ENCODE assay signal across 8 cellular contexts in genomic region chr7:103445228-103446020, GRCh38. TPM values are rescaled to one million over a fixed set of nuclear protein-coding genes. Genes with fewer than 3 reads are reported as not detected.
A peak's percentile ranks its signal among the peaks of the same experiment; 100 is the strongest.
DNase-seq lines count a peak whose midpoint lies in the region; ATAC-seq and TF ChIP-seq lines count a peak whose summit lies in the region.

No MANE protein-coding gene starts in this region.

- DNase-seq in CD4-positive, alpha-beta T cell: no peak
- no peak for DNase-seq in activated naive CD8-positive, alpha-beta T cell treated with anti-CD3 and anti-CD28 coated beads, Interleukin-2, amount 10 ng/mL, durations not matched to agents 7 days and 5 days
- DNase-seq in left colon (no peak), GF-D8 (lab: John Stamatoyannopoulos, UW) (no peak), mesenteric fat pad (ENCODE audit: low spot score) (no peak)

- no peak for ATAC-seq in CD4-positive, alpha-beta T cell (ENCODE audit: poor library complexity)
- ATAC-seq in activated naive CD8-positive, alpha-beta T cell treated with anti-CD3 and anti-CD28 coated beads, Interleukin-2, amount 10 ng/mL, durations not matched to agents 7 days and 5 days (ENCODE audit: low read depth): no peak
- ATAC-seq in left colon (peak; percentile 26), GM18498 (IDR thresholded peaks at IDR 0.05; ENCODE audit: unreplicated experiment) (no peak)

- H3K4me3 Mint-ChIP-seq in CD4-positive, alpha-beta T cell: peak overlapping the region; percentile 76
- H3K4me3 Mint-ChIP-seq in activated naive CD8-positive, alpha-beta T cell treated with anti-CD3 and anti-CD28 coated beads, Interleukin-2, amount 10 ng/mL, durations not matched to agents 7 days and 5 days: peak overlapping the region; percentile 74

- no peaks in the 10 kb centered on the region for H3K9me3 ChIP-seq in CD4-positive, alpha-beta T cell (ENCODE audit: control insufficient read depth, low read length)
- H3K9me3 ChIP-seq in HEK293 (ENCODE audit: control insufficient read depth, insufficient read depth, low read depth, low read length) (no peaks in the 10 kb centered on the region), thymus (ENCODE audit: control insufficient read depth) (no peaks in the 10 kb centered on the region)

- H3K4me3 ChIP-seq in HEK293 (ENCODE audit: low read depth, low read length): no peak overlapping the region; the same call in 1 of the 2 replicates
- peak overlapping the region; percentile 19 for H3K4me3 ChIP-seq in thymus (ENCODE audit: low read length)

- H3K4me1 Mint-ChIP-seq in CD4-positive, alpha-beta T cell (ENCODE audit: low read depth): peaks cover 18% of the 10 kb centered on the region
- peaks cover 10% of the 10 kb centered on the region for H3K4me1 Mint-ChIP-seq in activated naive CD8-positive, alpha-beta T cell treated with anti-CD3 and anti-CD28 coated beads, Interleukin-2, amount 10 ng/mL, durations not matched to agents 7 days and 5 days

- H3K4me1 ChIP-seq in HEK293 (ENCODE audit: control insufficient read depth, insufficient read depth, low read length) (no peaks in the 10 kb centered on the region), thymus (ENCODE audit: control insufficient read depth, insufficient read depth, low read length) (no peaks in the 10 kb centered on the region)

- H3K36me3 Mint-ChIP-seq in CD4-positive, alpha-beta T cell (ENCODE audit: low read depth): no peaks in the 10 kb centered on the region
- H3K36me3 Mint-ChIP-seq in activated naive CD8-positive, alpha-beta T cell treated with anti-CD3 and anti-CD28 coated beads, Interleukin-2, amount 10 ng/mL, durations not matched to agents 7 days and 5 days: no peaks in the 10 kb centered on the region

- intact Hi-C loops in CD4-positive, alpha-beta T cell (cut with DNase I, micrococcal nuclease): no loop called here
- intact Hi-C loops in left colon (cut with DNase I, micrococcal nuclease): no loop called here

- no peak overlapping the region for H3K27ac ChIP-seq in CD4-positive, alpha-beta T cell (ENCODE audit: low read depth, low read length)
- no peak overlapping the region for H3K27ac ChIP-seq in HEK293 (ENCODE audit: extremely low read depth, low read depth, low read length)
- no peak overlapping the region for H3K27ac ChIP-seq in thymus (ENCODE audit: low read depth)

- H3K27me3 ChIP-seq in CD4-positive, alpha-beta T cell (ENCODE audit: control insufficient read depth, insufficient read depth, low read length): peaks cover 53% of the 10 kb centered on the region
- H3K27me3 ChIP-seq in thymus (ENCODE audit: control insufficient read depth, insufficient read depth): peaks cover 26% of the 10 kb centered on the region

- CTCF ChIA-PET in CD4-positive, alpha-beta T cell (lab: Charles Lee): no interaction called here
- CTCF ChIA-PET in HEK293 (lab: Yijun Ruan, JAX): interaction anchor here (0.6 to 1.2 kb wide), 2 partner anchors 28 to 1125 kb away, joined by 3 read pairs; no protein-coding TSS in a partner anchor

- no peak overlapping the region for H3K27ac Mint-ChIP-seq in CD4-positive, alpha-beta T cell
- H3K27ac Mint-ChIP-seq in activated naive CD8-positive, alpha-beta T cell treated with anti-CD3 and anti-CD28 coated beads, Interleukin-2, amount 10 ng/mL, durations not matched to agents 7 days and 5 days: no peak overlapping the region

- H3K27me3 Mint-ChIP-seq in CD4-positive, alpha-beta T cell: peaks cover 94% of the 10 kb centered on the region
- peaks cover 62% of the 10 kb centered on the region for H3K27me3 Mint-ChIP-seq in activated naive CD8-positive, alpha-beta T cell treated with anti-CD3 and anti-CD28 coated beads, Interleukin-2, amount 10 ng/mL, durations not matched to agents 7 days and 5 days

- WGBS in thymus: 6% methylated on average over 46 of the region's 46 CpGs

- POLR2A ChIA-PET in CD4-positive, alpha-beta T cell (lab: Charles Lee): no interaction called here
- POLR2A ChIA-PET in HEK293 (lab: Yijun Ruan, JAX): no interaction called here
- POLR2A ChIA-PET in activated naive CD8-positive, alpha-beta T cell treated with anti-CD3 and anti-CD28 coated beads, Interleukin-2, amount 10 ng/mL, durations not matched to agents 7 days and 5 days (lab: Charles Lee): no interaction called here

- TF ChIP-seq CTCF in CD4-positive, alpha-beta T cell (IDR thresholded peaks at IDR 0.05): no peak
- no peak for TF ChIP-seq CTCF in HEK293 (tag by site-specific recombination; IDR thresholded peaks at IDR 0.05)

- H3K36me3 ChIP-seq in HEK293 (ENCODE audit: control insufficient read depth in 2 of 2, insufficient read depth in 1 of 2, low read length in 2 of 2) (no peaks in the 10 kb centered on the region), thymus (ENCODE audit: control insufficient read depth, insufficient read depth) (no peaks in the 10 kb centered on the region)

- H3K9me3 Mint-ChIP-seq in CD4-positive, alpha-beta T cell: no peaks in the 10 kb centered on the region
- no peaks in the 10 kb centered on the region for H3K9me3 Mint-ChIP-seq in activated naive CD8-positive, alpha-beta T cell treated with anti-CD3 and anti-CD28 coated beads, Interleukin-2, amount 10 ng/mL, durations not matched to agents 7 days and 5 days

TF ChIP-seq in HEK293, 187 proteins besides CTCF, POLR2A, EP300 and RAD21:
- TF ChIP-seq ZNF335 (tag by site-specific recombination; conservative IDR thresholded peaks at IDR 0.05) (peak; percentile 73), ZBTB26 (tag by site-specific recombination; optimal IDR thresholded peaks at IDR 0.05) (peak; percentile 31), ZEB2 (tag by site-specific recombination; IDR thresholded peaks at IDR 0.05) (no peak), SP7 (tag by site-specific recombination; IDR thresholded peaks at IDR 0.05) (no peak)

RNA-seq across cellular contexts. Expression of gene SLC26A5, which starts 0.6 kb away (rescaled TPM):
- total RNA-seq in CD4-positive, alpha-beta T cell: not detected
- total RNA-seq in activated naive CD8-positive, alpha-beta T cell treated with anti-CD3 and anti-CD28 coated beads, Interleukin-2, amount 10 ng/mL, durations not matched to agents 7 days and 5 days: under 1 TPM; 0.25 to 0.54 TPM
- total RNA-seq in left colon (under 1 TPM in 1 of 2 donors, not detected in 1; 0.22 TPM), mesenteric fat pad (0.19 TPM)
- polyA plus RNA-seq in thymus: 0.07 TPM
